ENCODE assay signal across 33 cellular contexts in genomic region chr20:49403012-49403411, GRCh38.
"Had no signal": no experiment of that assay in that cellular context is flagged by ENCODE, and none has a peak within 500 bp of the region (broad histone marks: within the 10 kb centered on the region; RNA-seq: fewer than 3 reads in every experiment).

No MANE protein-coding gene starts in this region.

- H3K4me3 ChIP-seq: MG63, Peyer's patch had no signal

- H3K27ac ChIP-seq: brain microvascular endothelial cell, Peyer's patch had no signal

- H3K27me3 ChIP-seq: MG63, Peyer's patch had no signal

- H3K36me3 ChIP-seq: brain microvascular endothelial cell, Peyer's patch had no signal

- H3K4me1 ChIP-seq: Peyer's patch had no signal

- DNase-seq: activated CD4-positive, alpha-beta memory T cell treated with anti-CD3 and anti-CD28 coated beads, Interleukin-2, amount 10 ng/mL, durations not matched to agents 7 days and 5 days; activated CD4-positive, alpha-beta T cell treated with anti-CD3 and anti-CD28 coated beads for 1 hour; activated CD4-positive, alpha-beta T cell treated with anti-CD3 and anti-CD28 coated beads for 48 hours; activated CD4-positive, CD25-positive, alpha-beta regulatory T cell; activated CD8-positive, alpha-beta memory T cell treated with anti-CD3 and anti-CD28 coated beads for 24 hours; activated CD8-positive, alpha-beta memory T cell treated with anti-CD3 and anti-CD28 coated beads, Interleukin-2, amount 10 ng/mL, durations not matched to agents 7 days and 5 days; activated CD8-positive, alpha-beta memory T cell treated with anti-CD3 and anti-CD28 coated beads, Interleukin-2, amount 50 U/mL, for 48 hours; activated effector memory CD4-positive, alpha-beta T cell treated with Interleukin-2 at 50 U/mL for 16 hours; activated naive CD4-positive, alpha-beta T cell treated with anti-CD3 and anti-CD28 coated beads, Interleukin-2, amount 10 ng/mL, durations not matched to agents 7 days and 5 days; activated naive CD8-positive, alpha-beta T cell treated with anti-CD3 and anti-CD28 coated beads, Interleukin-2, amount 50 U/mL, for 24 hours; activated T-cell treated with anti-CD3 and anti-CD28 coated beads, Interleukin-2, amount 50 U/mL, for 48 hours; anterior cingulate cortex; brain microvascular endothelial cell; central memory CD4-positive, alpha-beta T cell; Kasumi-1; MG63; NCI-H1092; NCI-H1436 treated with DMSO at 0.1 percent for 48 hours; NCI-H1694 treated with DMSO at 0.1 percent for 48 hours; NCI-H2029; NCI-H510A; NCI-H526; NCI-H748 treated with DMSO at 0.1 percent for 48 hours; NK-92 treated with Interleukin-12 subunit alpha and Interleukin-12 subunit beta, amount 100 ng/mL, for 24 hours; PC-3; Peyer's patch; RPMI8226; SW 1271; T-helper 1 cell; T-helper 2 cell; T-helper 9 cell; WERI-Rb-1 had no signal

- ATAC-seq: activated CD8-positive, alpha-beta memory T cell treated with anti-CD3 and anti-CD28 coated beads, Interleukin-2, amount 10 ng/mL, durations not matched to agents 7 days and 5 days; activated naive CD8-positive, alpha-beta T cell treated with anti-CD3 and anti-CD28 coated beads, Interleukin-2, amount 50 U/mL, for 24 hours; PC-3; Right ventricle myocardium inferior had no signal

- H3K9me3 ChIP-seq: Peyer's patch had no signal
